11 cellular contexts compared by ENCODE assay signal in the genomic region with DNA sequence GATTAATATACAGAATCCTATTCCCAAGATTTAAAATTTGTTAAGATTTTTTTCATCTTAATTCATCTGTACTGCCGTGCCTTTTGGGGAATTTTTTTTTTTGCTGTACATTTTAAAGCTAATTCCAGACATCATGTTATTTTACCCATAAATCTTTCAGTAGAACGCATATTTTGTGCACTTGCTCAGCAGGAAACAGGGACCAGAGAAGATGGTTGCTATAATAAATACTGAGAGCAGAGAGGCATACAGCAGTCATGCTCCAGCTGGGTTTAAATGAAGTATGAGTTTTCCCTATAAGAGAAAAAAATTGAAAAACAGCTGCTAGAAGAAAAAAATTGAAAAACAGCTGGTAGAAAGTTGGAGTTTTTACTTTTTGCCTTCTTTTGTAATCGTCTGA.
DNase-seq lines count a peak whose midpoint lies in the region; ATAC-seq and TF ChIP-seq lines count a peak whose summit lies in the region.
"Had no signal": no experiment of that assay in that cellular context is flagged by ENCODE, and none has a peak within 500 bp of the region (broad histone marks: within the 10 kb centered on the region; RNA-seq: fewer than 3 reads in every experiment).

No MANE protein-coding gene starts in this region.

- intact Hi-C loops in tibial artery (cut with DNase I; ENCODE audit: low total_unique reads) = no loop called here

- no peak for ATAC-seq in GM19395 (IDR thresholded peaks at IDR 0.05; ENCODE audit: unreplicated experiment)
- no peak for ATAC-seq in GM21526 (IDR thresholded peaks at IDR 0.05; ENCODE audit: low FRiP score, unreplicated experiment)
- no peak for ATAC-seq in GM18498 (IDR thresholded peaks at IDR 0.05; ENCODE audit: unreplicated experiment)
- ATAC-seq: CD8-positive, alpha-beta T cell had no signal

- DNase-seq in BJ (ENCODE audit: low read depth) (peak; percentile 25), HEK293T (ENCODE audit: extremely low spot score) (no peak), foreskin fibroblast (peak; percentile 52 to 53), tibial artery (no peak)
- DNase-seq: CD8-positive, alpha-beta T cell; COR-L47 had no signal

- H3K4me1 ChIP-seq in tibial artery = peaks cover 0 to 16% (median 0%) of the 10 kb centered on the region in 4 donors

- no peak overlapping the region for H3K27ac ChIP-seq in tibial artery
- H3K27ac ChIP-seq: C4-2B, KMS-11 had no signal

- H3K27me3 ChIP-seq in BJ (ENCODE audit: control insufficient read depth, insufficient read depth, low read length) = no peaks in the 10 kb centered on the region
- no peaks in the 10 kb centered on the region for H3K27me3 ChIP-seq in tibial artery

- POLR2A ChIA-PET in BJ (lab: Charles Lee) = interaction anchor here (0.6 kb wide), 2 partner anchors 69 to 967 kb away, joined by 4 read pairs; no protein-coding TSS in a partner anchor
- POLR2A ChIA-PET in HEK293T (lab: Yijun Ruan, JAX) = no interaction called here

- TF ChIP-seq CTCF in BJ (IDR thresholded peaks at IDR 0.05; ENCODE audit: insufficient read depth, low read depth, low read length) = no peak
- no peak for TF ChIP-seq CTCF in foreskin fibroblast (IDR thresholded peaks at IDR 0.05; ENCODE audit: low read depth, low read length)
- TF ChIP-seq CTCF in tibial artery (IDR thresholded peaks at IDR 0.05) = no peak

- H3K9me3 ChIP-seq in tibial artery = no peaks in the 10 kb centered on the region

- H3K4me3 ChIP-seq in BJ (ENCODE audit: low read depth, low read length) (no peak overlapping the region), foreskin fibroblast (ENCODE audit: low read depth in 1 of 2, low read length in 2 of 2) (no peak overlapping the region), tibial artery (no peak overlapping the region)

- CTCF ChIA-PET in BJ (lab: Yijun Ruan, JAX) (no interaction called here), HEK293T (lab: Yijun Ruan, JAX) (no interaction called here)

- H3K36me3 ChIP-seq in BJ (ENCODE audit: control insufficient read depth, insufficient read depth, low read length) (no peaks in the 10 kb centered on the region), tibial artery (no peaks in the 10 kb centered on the region)

TF ChIP-seq in HEK293T, 16 proteins besides CTCF, POLR2A, EP300 and RAD21:
- TF ChIP-seq BHLHE40 (IDR thresholded peaks at IDR 0.05; ENCODE audit: borderline replicate concordance) = no peak
- TF ChIP-seq, protein P1, sequence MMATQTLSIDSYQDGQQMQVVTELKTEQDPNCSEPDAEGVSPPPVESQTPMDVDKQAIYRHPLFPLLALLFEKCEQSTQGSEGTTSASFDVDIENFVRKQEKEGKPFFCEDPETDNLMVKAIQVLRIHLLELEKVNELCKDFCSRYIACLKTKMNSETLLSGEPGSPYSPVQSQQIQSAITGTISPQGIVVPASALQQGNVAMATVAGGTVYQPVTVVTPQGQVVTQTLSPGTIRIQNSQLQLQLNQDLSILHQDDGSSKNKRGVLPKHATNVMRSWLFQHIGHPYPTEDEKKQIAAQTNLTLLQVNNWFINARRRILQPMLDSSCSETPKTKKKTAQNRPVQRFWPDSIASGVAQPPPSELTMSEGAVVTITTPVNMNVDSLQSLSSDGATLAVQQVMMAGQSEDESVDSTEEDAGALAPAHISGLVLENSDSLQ (IDR thresholded peaks at IDR 0.05) = peak; percentile 27; the same call in 1 of the 2 replicates
- TF ChIP-seq NFRKB (IDR thresholded peaks at IDR 0.05) = no peak

Comparison
In these comparisons a context has a peak if more than half of its experiments do, and no peak if none do; other contexts are left out.
1. DNase-seq: peak in BJ (single experiment) and foreskin fibroblast (2 of 2); none in HEK293T (single experiment) and tibial artery (0 of 2).